Comparison of ENCODE assay signal across 19 cellular contexts in the genomic region with DNA sequence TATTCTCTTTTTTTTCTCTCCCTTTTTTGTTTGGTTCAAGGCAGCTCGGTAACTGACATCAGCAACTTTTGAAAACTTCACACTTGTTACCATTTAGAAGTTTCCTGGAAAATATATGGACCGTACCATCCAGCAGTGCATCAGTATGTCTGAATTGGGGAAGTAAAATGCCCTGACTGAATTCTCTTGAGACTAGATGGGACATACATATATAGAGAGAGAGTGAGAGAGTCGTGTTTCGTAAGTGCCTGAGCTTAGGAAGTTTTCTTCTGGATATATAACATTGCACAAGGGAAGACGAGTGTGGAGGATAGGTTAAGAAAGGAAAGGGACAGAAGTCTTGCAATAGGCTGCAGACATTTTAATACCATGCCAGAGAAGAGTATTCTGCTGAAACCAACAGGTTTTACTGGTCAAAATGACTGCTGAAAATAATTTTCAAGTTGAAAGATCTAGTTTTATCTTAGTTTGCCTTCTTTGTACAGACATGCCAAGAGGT.
"Had no signal": no experiment of that assay in that cellular context is flagged by ENCODE, and none has a peak within 500 bp of the region (broad histone marks: within the 10 kb centered on the region; RNA-seq: fewer than 3 reads in every experiment).

No MANE protein-coding gene starts in this region.

- H3K4me3 ChIP-seq: body of pancreas, thyroid gland had no signal

- H3K9me3 ChIP-seq: body of pancreas, thyroid gland had no signal

- H3K27ac ChIP-seq: body of pancreas, thyroid gland had no signal

- ATAC-seq: activated CD4-positive, alpha-beta T cell treated with anti-CD3 and anti-CD28 coated beads for 36 hours; activated CD8-positive, alpha-beta memory T cell treated with anti-CD3 and anti-CD28 coated beads, Interleukin-2, amount 10 ng/mL, durations not matched to agents 7 days and 5 days; activated T-helper 17 cell treated with anti-CD3 and anti-CD28 coated beads, Interleukin-2, amount 50 U/mL, for 72 hours; body of pancreas; T-helper 17 cell had no signal

- H3K27me3 ChIP-seq: body of pancreas, thyroid gland had no signal

- DNase-seq: activated CD4-positive, alpha-beta T cell treated with anti-CD3 and anti-CD28 coated beads for 36 hours; activated CD4-positive, alpha-beta T cell treated with anti-CD3 and anti-CD28 coated beads, Interleukin-2, amount 50 U/mL, for 48 hours; activated CD8-positive, alpha-beta memory T cell treated with anti-CD3 and anti-CD28 coated beads, Interleukin-2, amount 10 ng/mL, durations not matched to agents 7 days and 5 days; activated naive CD4-positive, alpha-beta T cell; activated naive CD8-positive, alpha-beta T cell treated with anti-CD3 and anti-CD28 coated beads for 36 hours; amniotic stem cell; body of pancreas; caudate nucleus; endodermal cell; foreskin melanocyte; glutamatergic neuron; occipital lobe; stimulated activated CD4-positive, alpha-beta T cell treated with anti-CD3 and anti-CD28 coated beads, Interleukin-12 subunit alpha, Interleukin-12 subunit beta, amount 100 ng/mL, for 4 hours; stimulated activated CD4-positive, alpha-beta T cell treated with anti-CD3 and anti-CD28 coated beads, Interleukin-1b, Interleukin-23, amount 100 ng/mL, for 48 hours; stimulated activated CD8-positive, alpha-beta memory T cell treated with anti-CD3 and anti-CD28 coated beads, Interleukin-4, amount 100 ng/mL, for 48 hours; stimulated activated naive CD4-positive, alpha-beta T cell; T-helper 17 cell; thyroid gland had no signal

- H3K4me1 ChIP-seq: thyroid gland had no signal
